In genomic region chr3:119703900-119704531, GRCh38 we compare ENCODE assay signal across 11 cellular contexts. TPM values are rescaled to one million over a fixed set of nuclear protein-coding genes. Genes with fewer than 3 reads are reported as not detected.
DNase-seq lines count a peak whose midpoint lies in the region; TF ChIP-seq lines count a peak whose summit lies in the region.
"Had no signal": no experiment of that assay in that cellular context is flagged by ENCODE, and none has a peak within 500 bp of the region (broad histone marks: within the 10 kb centered on the region; RNA-seq: fewer than 3 reads in every experiment).

No MANE protein-coding gene starts in this region.

- peak overlapping the region; percentile 68 to 83 for H3K4me3 Mint-ChIP-seq in H9

- H2BK20ac ChIP-seq in H9 (ENCODE audit: low read depth, low read length, poor library complexity, severe bottlenecking): no peak overlapping the region

- H3K4me2 ChIP-seq in H9 (ENCODE audit: insufficient read depth, insufficient read length, low read length): peak overlapping the region; percentile 45
- H3K4me2 ChIP-seq in OCI-LY3 (ENCODE audit: low read length): peak overlapping the region; percentile 77

- no peak overlapping the region for H3T11ph ChIP-seq in H9 (ENCODE audit: low read length)

- DNase-seq in H9 (no peak), esophagus muscularis mucosa (ENCODE audit: extremely low spot score) (no peak), ovary (no peak), OCI-M1 (lab: John Stamatoyannopoulos, UW) (no peak), brain microvascular endothelial cell (no peak), GM13977 (ENCODE audit: low spot score) (no peak), lower leg skin (ENCODE audit: low spot score in 2 of 2) (no peak)
- DNase-seq: NCI-H446 treated with DMSO at 0.1 percent for 48 hours had no signal

- H3K27ac ChIP-seq in H9 (ENCODE audit: insufficient read length, low read depth, low read length) (no peak overlapping the region), OCI-LY3 (ENCODE audit: low read length) (no peak overlapping the region), esophagus muscularis mucosa (replicated peaks in 1 of 4) (peak overlapping the region in 1 of 4 donors; percentile 73), ovary (peak overlapping the region in 1 of 2 donors; percentile 75), brain microvascular endothelial cell (no peak overlapping the region)

- H3K79me2 ChIP-seq in H9 (ENCODE audit: insufficient read depth, low read length) (no peaks in the 10 kb centered on the region), OCI-LY3 (ENCODE audit: low read length) (peaks cover 12% of the 10 kb centered on the region)

- H3K27ac Mint-ChIP-seq in H9: no peak overlapping the region

- WGBS in H9 (ENCODE audit: extremely low coverage, insufficient read length, low lambda C conversion rate): no CpG with 5 or more reads among the region's 7 CpGs
- 63% methylated on average over 7 of the region's 7 CpGs for WGBS in esophagus muscularis mucosa
- WGBS in ovary, 3 donors: 10 to 28% (median 20%) methylated on average over 7 of the region's 7 CpGs
- 69 to 72% methylated on average over 7 of the region's 7 CpGs for WGBS in lower leg skin, 2 donors

- no peaks in the 10 kb centered on the region for H3K79me1 ChIP-seq in H9 (ENCODE audit: insufficient read depth, low read depth, low read length, poor library complexity, severe bottlenecking)

- no peak overlapping the region for H2BK15ac ChIP-seq in H9 (ENCODE audit: low read depth, low read length)

- no peak overlapping the region for H2BK12ac ChIP-seq in H9 (ENCODE audit: insufficient read length, low read depth, low read length)

- no peak overlapping the region for H3K18ac ChIP-seq in H9 (ENCODE audit: insufficient read length, low read depth, low read length)

- no peak overlapping the region for H2AK5ac ChIP-seq in H9 (ENCODE audit: insufficient read length, low read length)

- H3K36me3 Mint-ChIP-seq in H9 (ENCODE audit: insufficient read depth in 1 of 3, low read depth in 3 of 3): peaks cover 0 to 2% (median 0%) of the 10 kb centered on the region in 3 experiments; a peak in 1 of 7 replicates

- H2BK5ac ChIP-seq in H9 (ENCODE audit: insufficient read length, low read length): no peak overlapping the region

- intact Hi-C loops in esophagus muscularis mucosa (cut with DNase I): no loop called here
- intact Hi-C loops in ovary (cut with DNase I): no loop called here
- intact Hi-C loops in lower leg skin (cut with DNase I; ENCODE audit: low total_unique reads): no loop called here

- H3K4me3 ChIP-seq in OCI-LY3 (ENCODE audit: low read length): peak overlapping the region; percentile 78
- H3K4me3 ChIP-seq in esophagus muscularis mucosa: peak overlapping the region in 3 of 4 donors; percentile 64 to 74 (median 69)
- peak overlapping the region; percentile 55 for H3K4me3 ChIP-seq in ovary
- H3K4me3 ChIP-seq in brain microvascular endothelial cell (ENCODE audit: low read depth, low read length): no peak overlapping the region
- H3K4me3 ChIP-seq in lower leg skin (ENCODE audit: low read depth, poor library complexity, severe bottlenecking): no peak overlapping the region
- H3K4me3 ChIP-seq: K562 had no signal

- no peak overlapping the region for H3K23ac ChIP-seq in H9 (ENCODE audit: insufficient read length, low read depth, low read length)

- H3K23me2 ChIP-seq in H9 (ENCODE audit: insufficient read length, low read depth, low read length, poor library complexity, severe bottlenecking): peaks cover 6% of the 10 kb centered on the region

- H3K56ac ChIP-seq in H9 (ENCODE audit: insufficient read length, low read depth, low read length): no peak overlapping the region

- TF ChIP-seq CTCF in H9 (conservative IDR thresholded peaks at IDR 0.05) (no peak), OCI-LY3 (IDR thresholded peaks at IDR 0.05; ENCODE audit: low read depth, low read length) (no peak), esophagus muscularis mucosa (IDR thresholded peaks at IDR 0.05) (no peak), ovary (IDR thresholded peaks at IDR 0.05) (no peak), brain microvascular endothelial cell (IDR thresholded peaks at IDR 0.05; ENCODE audit: low read depth, low read length, missing control alignments) (no peak), GM13977 (IDR thresholded peaks at IDR 0.05; ENCODE audit: extremely low read depth, insufficient read depth, missing control alignments) (no peak), lower leg skin (IDR thresholded peaks at IDR 0.05) (no peak)

- H3K4me1 ChIP-seq in H9 (ENCODE audit: insufficient read depth, low read length) (no peaks in the 10 kb centered on the region; the same call in 1 of the 2 replicates), OCI-LY3 (ENCODE audit: low read length) (peaks cover 54% of the 10 kb centered on the region), esophagus muscularis mucosa (peaks cover 16 to 24% (median 20%) of the 10 kb centered on the region in 4 donors), ovary (ENCODE audit: insufficient read depth) (peaks cover 2% of the 10 kb centered on the region)

- H3K27me3 Mint-ChIP-seq in H9 (ENCODE audit: low read depth): peaks cover 20% of the 10 kb centered on the region

- H3K27me3 ChIP-seq in H9 (ENCODE audit: insufficient read depth, low read length) (peaks cover 6% of the 10 kb centered on the region; the same call in 1 of the 2 replicates), OCI-LY3 (ENCODE audit: low read depth, low read length) (no peaks in the 10 kb centered on the region), esophagus muscularis mucosa (no peaks in the 10 kb centered on the region), ovary (no peaks in the 10 kb centered on the region), brain microvascular endothelial cell (replicated peaks) (no peaks in the 10 kb centered on the region)

- H4K5ac ChIP-seq in H9 (ENCODE audit: insufficient read length, low read depth, low read length): no peak overlapping the region

- peaks cover 0 to 3% of the 10 kb centered on the region in 2 experiments; a peak in 2 of 5 replicates for H3K9me3 Mint-ChIP-seq in H9

- H3K14ac ChIP-seq in H9 (ENCODE audit: insufficient read depth, low read length): no peak overlapping the region

- in situ Hi-C loops in brain microvascular endothelial cell (cut with HindIII; ENCODE audit: low pct_ligation_motif_present, low sequenced_read_pairs) (no loop called here), GM13977 (cut with MboI; ENCODE audit: low pct_unique_long_range_greater_than_20kb, low sequenced_read_pairs, unreplicated experiment) (no loop called here)

- TF ChIP-seq POLR2A in esophagus muscularis mucosa (IDR thresholded peaks at IDR 0.05; ENCODE audit: low read depth) (no peak), ovary (IDR thresholded peaks at IDR 0.05) (no peak), lower leg skin (IDR thresholded peaks at IDR 0.05) (no peak)

- H2BK120ac ChIP-seq in H9 (ENCODE audit: low read depth, low read length, poor library complexity, severe bottlenecking): no peak overlapping the region

- H4K91ac ChIP-seq in H9 (ENCODE audit: insufficient read length, low read depth, low read length): no peak overlapping the region

- H3K36me3 ChIP-seq in OCI-LY3 (replicated peaks; ENCODE audit: low read depth, low read length): peaks cover 3% of the 10 kb centered on the region
- no peaks in the 10 kb centered on the region for H3K36me3 ChIP-seq in esophagus muscularis mucosa
- no peaks in the 10 kb centered on the region for H3K36me3 ChIP-seq in ovary
- H3K36me3 ChIP-seq in brain microvascular endothelial cell (replicated peaks): no peaks in the 10 kb centered on the region

- no peaks in the 10 kb centered on the region for H4K20me1 ChIP-seq in H9 (ENCODE audit: control insufficient read depth, insufficient read depth, insufficient read length)
- H4K20me1 ChIP-seq in OCI-LY3 (ENCODE audit: insufficient read depth, low read length): no peaks in the 10 kb centered on the region

- H3K9me3 ChIP-seq in H9 (ENCODE audit: control insufficient read depth, low read depth, low read length): no peaks in the 10 kb centered on the region
- no peaks in the 10 kb centered on the region for H3K9me3 ChIP-seq in OCI-LY3 (ENCODE audit: insufficient read depth, low read length)
- H3K9me3 ChIP-seq in esophagus muscularis mucosa: no peaks in the 10 kb centered on the region
- H3K9me3 ChIP-seq in ovary: no peaks in the 10 kb centered on the region

- no peak overlapping the region for H4K8ac ChIP-seq in H9 (replicated peaks; ENCODE audit: insufficient read length, low read depth, low read length)

- H2AFZ ChIP-seq in H9 (ENCODE audit: low read length) (no peak overlapping the region), OCI-LY3 (ENCODE audit: low read depth, low read length) (no peak overlapping the region)

- H3K4ac ChIP-seq in H9 (ENCODE audit: low read depth, low read length): no peak overlapping the region

- H3K4me1 Mint-ChIP-seq in H9: peaks cover 12 to 15% of the 10 kb centered on the region in 2 experiments; a peak in 3 of 4 replicates

- H3K9ac ChIP-seq in H9 (ENCODE audit: extremely low read depth, insufficient read length, low read length): no peak overlapping the region
- no peak overlapping the region for H3K9ac ChIP-seq in OCI-LY3 (ENCODE audit: low read length)

- TF ChIP-seq EP300 in esophagus muscularis mucosa (IDR thresholded peaks at IDR 0.05) (no peak), ovary (IDR thresholded peaks at IDR 0.05) (no peak)

RNA-seq across cellular contexts. Expression of gene CFAP91, which starts 1.2 kb away (rescaled TPM):
- total RNA-seq in H9 (2021) (2.2 and 2.3 TPM in 2 replicates), esophagus muscularis mucosa (1 to 10 TPM; 1.5 to 6.5 (median 4.4) TPM), ovary (10 to 100 TPM in 6 of 7 donors, 1 to 10 TPM in 1; 9.6 to 47.9 (median 16.1) TPM), lower leg skin (1 to 10 TPM in 3 of 4 donors, under 1 TPM in 1; 0.91 to 5.1 (median 1.7) TPM)
- polyA plus RNA-seq in ovary: 1 to 10 TPM; 5.3 to 7.3 TPM
- total RNA-seq: dermis microvascular lymphatic vessel endothelial cell, K562 had no signal
- polyA plus RNA-seq: K562 had no signal

RNA-seq across cellular contexts. Expression of gene COX17, which starts 26.8 kb away (rescaled TPM):
- total RNA-seq in H9 (2021): 47.0 and 53.4 TPM in 2 replicates
- 10 to 100 TPM; 36.3 to 76.4 (median 61.6) TPM for total RNA-seq in esophagus muscularis mucosa
- 10 to 100 TPM; 12.4 to 30.6 (median 24.0) TPM for total RNA-seq in ovary
- 10 to 100 TPM; 26.9 to 42.2 TPM for polyA plus RNA-seq in ovary
- total RNA-seq in lower leg skin: 10 to 100 TPM; 16.2 to 43.1 (median 29.9) TPM

RNA-seq across cellular contexts. Expression of gene POPDC2, which starts 43.6 kb away (rescaled TPM):
- total RNA-seq in H9 (2021) (0.37 and 0.97 TPM in 2 replicates), esophagus muscularis mucosa (10 to 100 TPM; 67.9 to 92.6 (median 79.3) TPM), ovary (1 to 10 TPM in 6 of 7 donors, under 1 TPM in 1; 0.83 to 5.0 (median 2.7) TPM), lower leg skin (1 to 10 TPM in 3 of 4 donors, under 1 TPM in 1; 0.97 to 1.9 (median 1.3) TPM)
- 1 to 10 TPM; 3.0 to 4.6 TPM for polyA plus RNA-seq in ovary
- total RNA-seq: K562 had no signal

Comparison
In these comparisons a context has a peak if more than half of its experiments do, and no peak if none do; other contexts are left out.
1. H3K4me3 ChIP-seq: peak in OCI-LY3 (single experiment), esophagus muscularis mucosa (3 of 4) and ovary (single experiment); none in brain microvascular endothelial cell (single experiment) and lower leg skin (single experiment).
2. RNA of gene POPDC2, which starts 43.6 kb away (total RNA-seq): 67.9 to 92.6 TPM in esophagus muscularis mucosa; 0.83 to 5.0 TPM in ovary, 0.97 to 1.9 TPM in lower leg skin and 0.37 to 0.97 TPM in H9; every median in the first group is over 10 times any median in the second.